Comparison of ENCODE assay signal across 29 cellular contexts in genomic region chr12:50040657-50041056, GRCh38.
"Had no signal": no experiment of that assay in that cellular context is flagged by ENCODE, and none has a peak within 500 bp of the region (broad histone marks: within the 10 kb centered on the region; RNA-seq: fewer than 3 reads in every experiment).

No MANE protein-coding gene starts in this region.

- H3K4me3 Mint-ChIP-seq: activated naive CD4-positive, alpha-beta T cell treated with anti-CD3 and anti-CD28 coated beads, Interleukin-2, amount 50 U/mL, for 24 hours; activated naive CD8-positive, alpha-beta T cell treated with anti-CD3 and anti-CD28 coated beads, Interleukin-2, amount 50 U/mL, for 24 hours; activated T-cell treated with anti-CD3 and anti-CD28 coated beads, Interleukin-2, amount 50 U/mL, for 24 hours; activated T-helper 17 cell treated with anti-CD3 and anti-CD28 coated beads, Interleukin-2, amount 50 U/mL, for 72 hours; natural killer cell treated with Interleukin-12 subunit alpha and Interleukin-12 subunit beta and Interleukin-15 and Interleukin-18, amount 100 ng/mL, for 72 hours; stimulated activated naive B cell treated with anti-CD40 and anti-IgM and Interleukin-4, amounts not matched to agents 10 μg/mL and 1 μg/mL and 100 μg/mL, for 72 hours; T-helper 1 cell treated with Interleukin-12 subunit alpha and Interleukin-12 subunit beta and Interleukin-4 antibody, amounts not matched to agents 30 μg/mL and 1 μg/mL, for 36 hours had no signal

- H3K9me3 Mint-ChIP-seq: activated naive CD4-positive, alpha-beta T cell treated with anti-CD3 and anti-CD28 coated beads, Interleukin-2, amount 50 U/mL, for 24 hours; activated naive CD8-positive, alpha-beta T cell treated with anti-CD3 and anti-CD28 coated beads, Interleukin-2, amount 50 U/mL, for 24 hours; activated T-cell treated with anti-CD3 and anti-CD28 coated beads, Interleukin-2, amount 50 U/mL, for 24 hours; activated T-helper 17 cell treated with anti-CD3 and anti-CD28 coated beads, Interleukin-2, amount 50 U/mL, for 72 hours; natural killer cell treated with Interleukin-12 subunit alpha and Interleukin-12 subunit beta and Interleukin-15 and Interleukin-18, amount 100 ng/mL, for 72 hours; stimulated activated naive B cell treated with anti-CD40 and anti-IgM and Interleukin-4, amounts not matched to agents 10 μg/mL and 1 μg/mL and 100 μg/mL, for 72 hours; T-helper 1 cell treated with Interleukin-12 subunit alpha and Interleukin-12 subunit beta and Interleukin-4 antibody, amounts not matched to agents 30 μg/mL and 1 μg/mL, for 36 hours had no signal

- ATAC-seq: activated naive CD8-positive, alpha-beta T cell treated with anti-CD3 and anti-CD28 coated beads, Interleukin-2, amount 50 U/mL, for 24 hours; activated T-helper 17 cell treated with anti-CD3 and anti-CD28 coated beads, Interleukin-2, amount 50 U/mL, for 72 hours; stimulated activated naive B cell treated with anti-CD40 and anti-IgM and Interleukin-4, amounts not matched to agents 10 μg/mL and 1 μg/mL and 100 μg/mL, for 72 hours had no signal

- H3K27me3 ChIP-seq: breast epithelium, esophagus squamous epithelium, pancreas, suprapubic skin had no signal

- H3K36me3 Mint-ChIP-seq: activated naive CD4-positive, alpha-beta T cell treated with anti-CD3 and anti-CD28 coated beads, Interleukin-2, amount 50 U/mL, for 24 hours; natural killer cell treated with Interleukin-12 subunit alpha and Interleukin-12 subunit beta and Interleukin-15 and Interleukin-18, amount 100 ng/mL, for 72 hours; stimulated activated naive B cell treated with anti-CD40 and anti-IgM and Interleukin-4, amounts not matched to agents 10 μg/mL and 1 μg/mL and 100 μg/mL, for 72 hours had no signal

- H3K27ac Mint-ChIP-seq: activated naive CD4-positive, alpha-beta T cell treated with anti-CD3 and anti-CD28 coated beads, Interleukin-2, amount 50 U/mL, for 24 hours; activated naive CD8-positive, alpha-beta T cell treated with anti-CD3 and anti-CD28 coated beads, Interleukin-2, amount 50 U/mL, for 24 hours; activated T-cell treated with anti-CD3 and anti-CD28 coated beads, Interleukin-2, amount 50 U/mL, for 24 hours; activated T-helper 17 cell treated with anti-CD3 and anti-CD28 coated beads, Interleukin-2, amount 50 U/mL, for 72 hours; natural killer cell treated with Interleukin-12 subunit alpha and Interleukin-12 subunit beta and Interleukin-15 and Interleukin-18, amount 100 ng/mL, for 72 hours; stimulated activated naive B cell treated with anti-CD40 and anti-IgM and Interleukin-4, amounts not matched to agents 10 μg/mL and 1 μg/mL and 100 μg/mL, for 72 hours; T-helper 1 cell treated with Interleukin-12 subunit alpha and Interleukin-12 subunit beta and Interleukin-4 antibody, amounts not matched to agents 30 μg/mL and 1 μg/mL, for 36 hours had no signal

- DNase-seq: activated CD4-positive, alpha-beta T cell treated with anti-CD3 and anti-CD28 coated beads for 4 hours; activated CD4-positive, alpha-beta T cell treated with anti-CD3 and anti-CD28 coated beads, Interleukin-2, amount 50 U/mL, for 4 hours; activated naive CD8-positive, alpha-beta T cell treated with anti-CD3 and anti-CD28 coated beads, Interleukin-2, amount 50 U/mL, for 24 hours; central memory CD4-positive, alpha-beta T cell; effector CD4-positive, alpha-beta T cell; esophagus squamous epithelium; foreskin melanocyte; left ventricle myocardium inferior; mesendoderm; pancreas; retina; stimulated activated CD4-positive, alpha-beta T cell treated with anti-CD3 and anti-CD28 coated beads, Interleukin-15, amount 100 ng/mL, for 24 hours; stimulated activated CD4-positive, alpha-beta T cell treated with anti-CD3 and anti-CD28 coated beads, Interleukin-2, amount 100 ng/mL, for 24 hours; stimulated activated naive B cell treated with anti-CD40 and anti-IgM and Interleukin-4, amounts not matched to agents 10 μg/mL and 1 μg/mL and 100 μg/mL, for 72 hours; T-helper 9 cell had no signal

- H3K4me1 ChIP-seq: breast epithelium, left ventricle myocardium inferior, pancreas, prostate gland, tibial artery had no signal

- H3K4me3 ChIP-seq: breast epithelium, esophagus squamous epithelium, left ventricle myocardium inferior, lung, mucosa of descending colon, pancreas, prostate gland, smooth muscle cell, suprapubic skin, tibial artery had no signal

- H3K27me3 Mint-ChIP-seq: activated T-helper 17 cell treated with anti-CD3 and anti-CD28 coated beads, Interleukin-2, amount 50 U/mL, for 72 hours had no signal

- H3K36me3 ChIP-seq: breast epithelium, esophagus squamous epithelium, left ventricle myocardium inferior, pancreas, prostate gland, suprapubic skin, tibial artery had no signal

- H3K27ac ChIP-seq: breast epithelium, epithelial cell of prostate, left ventricle myocardium inferior, pancreas, prostate gland, suprapubic skin, tibial artery, VCaP had no signal

- H3K9me3 ChIP-seq: breast epithelium, esophagus squamous epithelium, left ventricle myocardium inferior, mucosa of descending colon, pancreas, prostate gland, suprapubic skin, tibial artery had no signal
